In genomic region chr13:39601636-39602035, GRCh38 we compare ENCODE assay signal across 9 cellular contexts. TPM values are rescaled to one million over a fixed set of nuclear protein-coding genes. Genes with fewer than 3 reads are reported as not detected.
A peak's percentile ranks its signal among the peaks of the same experiment; 100 is the strongest.
DNase-seq lines count a peak whose midpoint lies in the region; ATAC-seq and TF ChIP-seq lines count a peak whose summit lies in the region.
"Had no signal": no experiment of that assay in that cellular context is flagged by ENCODE, and none has a peak within 500 bp of the region (broad histone marks: within the 10 kb centered on the region; RNA-seq: fewer than 3 reads in every experiment).

No MANE protein-coding gene starts in this region.

- peaks cover 0 to 12% (median 12%) of the 10 kb centered on the region in 3 donors for H3K4me1 Mint-ChIP-seq in T-cell

- no peak overlapping the region for H3K27ac Mint-ChIP-seq in T-cell

- H3K4me1 ChIP-seq in GM23248 (ENCODE audit: insufficient read depth) (peaks cover 45% of the 10 kb centered on the region), skeletal muscle satellite cell (ENCODE audit: control insufficient read depth, insufficient read depth, low read length) (peaks cover 35% of the 10 kb centered on the region)

- CTCF ChIA-PET in T-cell (lab: Charles Lee): no interaction called here

- no peak for TF ChIP-seq CTCF in fibroblast of the aortic adventitia (IDR thresholded peaks at IDR 0.05; ENCODE audit: insufficient read depth, low read length)

- POLR2A ChIA-PET in T-cell (lab: Charles Lee): no interaction called here

- H3K9me3 Mint-ChIP-seq in T-cell: no peaks in the 10 kb centered on the region

- H3K9me3 ChIP-seq in GM23248 (ENCODE audit: low read depth): no peaks in the 10 kb centered on the region
- H3K9me3 ChIP-seq in skeletal muscle satellite cell (replicated peaks; ENCODE audit: low read length): no peaks in the 10 kb centered on the region

- H3F3A ChIP-seq in GM23248 (ENCODE audit: insufficient read depth): peaks cover 14% of the 10 kb centered on the region; the same call in 1 of the 2 replicates

- peak overlapping the region; percentile 87 for H2AFZ ChIP-seq in GM23248

- no peaks in the 10 kb centered on the region for H4K20me1 ChIP-seq in GM23248 (ENCODE audit: insufficient read depth)

- ATAC-seq in T-cell (replicated peaks in 1 of 4): no peak
- no peak for ATAC-seq in HG03342 (IDR thresholded peaks at IDR 0.05; ENCODE audit: unreplicated experiment)
- no peak for ATAC-seq in sciatic nerve

- peak overlapping the region; percentile 63; the same call in 1 of the 2 replicates for H3K27ac ChIP-seq in GM23248

- H3K36me3 ChIP-seq in GM23248 (ENCODE audit: low read depth): no peaks in the 10 kb centered on the region
- peaks cover 5% of the 10 kb centered on the region for H3K36me3 ChIP-seq in skeletal muscle satellite cell (ENCODE audit: insufficient read depth, low read length)

- intact Hi-C loops in sciatic nerve (cut with DNase I): loop anchor here (10.0 kb wide), 1 partner anchor 187 kb away; no protein-coding TSS in a partner anchor

- in situ Hi-C loops in GM23248 (cut with MboI): loop anchor here (10.0 to 25.0 kb wide), 3 partner anchors 177 to 564 kb away; partner anchors contain the start of genes NHLRC3 and PROSER1

- DNase-seq in GM23248 (no peak), T-cell (no peak), fibroblast of the aortic adventitia (ENCODE audit: low read depth) (no peak), HT-29 (ENCODE audit: low spot score) (no peak), sciatic nerve (ENCODE audit: low spot score) (no peak), SW480 (ENCODE audit: low spot score) (no peak)
- DNase-seq: stimulated activated CD4-positive, alpha-beta T cell treated with anti-CD3 and anti-CD28 coated beads, Interleukin-4, amount 100 ng/mL, for 1 hour had no signal

- H3K4me3 ChIP-seq in GM23248 (peak overlapping the region; percentile 94), fibroblast of the aortic adventitia (ENCODE audit: low read depth, low read length) (peak overlapping the region; percentile 90), skeletal muscle satellite cell (ENCODE audit: low read length) (peak overlapping the region; percentile 91)

- 6 to 10% methylated on average over 3 of the region's 3 CpGs for WGBS in GM23248 (ENCODE audit: low coverage in 1 of 2, low lambda C conversion rate in 2 of 2, missing lambda C conversion rate in 2 of 2), 2 experiments

- no peaks in the 10 kb centered on the region for H3K9me2 ChIP-seq in GM23248 (ENCODE audit: insufficient read depth)

- H3K4me2 ChIP-seq in GM23248 (ENCODE audit: unreplicated experiment) (peak overlapping the region; percentile 94), skeletal muscle satellite cell (ENCODE audit: low read length) (peak overlapping the region; percentile 99)

- no peaks in the 10 kb centered on the region for H3K36me3 Mint-ChIP-seq in T-cell

- H3K27me3 ChIP-seq in GM23248 (replicated peaks; ENCODE audit: insufficient read depth) (no peaks in the 10 kb centered on the region), skeletal muscle satellite cell (ENCODE audit: control insufficient read depth, insufficient read depth, low read length) (no peaks in the 10 kb centered on the region)

- peaks cover 39 to 46% of the 10 kb centered on the region in 2 donors for H3K27me3 Mint-ChIP-seq in T-cell

- peaks cover 58% of the 10 kb centered on the region for H3K79me2 ChIP-seq in GM23248 (ENCODE audit: insufficient read depth)

- H3K4me3 Mint-ChIP-seq in T-cell: peak overlapping the region; percentile 53 to 64 (median 61)

- peak overlapping the region; percentile 83 for H3K9ac ChIP-seq in GM23248
- H3K9ac ChIP-seq in skeletal muscle satellite cell (ENCODE audit: low read depth, low read length): peak overlapping the region; percentile 92

RNA-seq across cellular contexts. Expression of gene LHFPL6, which starts 1.4 kb away (rescaled TPM):
- 74.4 and 91.2 TPM in 2 replicates for total RNA-seq in GM23248 (2014; rRNA removed; shearing (Covaris generic))
- 111 and 117 TPM in 2 replicates for polyA plus RNA-seq in GM23248 (2016; fragmentation: Nextera tagmentation; extraction: Ambion mirVana)
- total RNA-seq in T-cell (under 1 TPM in 4 of 5 donors, not detected in 1; 0.16 to 0.46 (median 0.21) TPM), fibroblast of the aortic adventitia (ENCODE audit: low replicate concordance) (45.2 and 109 TPM in 2 replicates), sciatic nerve (146 TPM)
- total RNA-seq in skeletal muscle satellite cell (2012; rRNA removed): 49.2 and 56.1 TPM in 2 replicates
- total RNA-seq in HT-29 (2014; rRNA removed; shearing (Covaris generic)): not detected in 2 replicates

RNA-seq across cellular contexts. Expression of gene COG6, which starts 53.8 kb away (rescaled TPM):
- 40.4 and 53.9 TPM in 2 replicates for total RNA-seq in GM23248 (2014; rRNA removed; shearing (Covaris generic))
- 32.9 and 35.2 TPM in 2 replicates for polyA plus RNA-seq in GM23248 (2016; fragmentation: Nextera tagmentation; extraction: Ambion mirVana)
- total RNA-seq in T-cell: 10 to 100 TPM; 28.4 to 31.7 (median 30.7) TPM
- 33.5 and 41.4 TPM in 2 replicates for total RNA-seq in fibroblast of the aortic adventitia (ENCODE audit: low replicate concordance)
- total RNA-seq in skeletal muscle satellite cell (2012; rRNA removed): 21.8 and 30.6 TPM in 2 replicates
- 13.2 and 15.6 TPM in 2 replicates for total RNA-seq in HT-29 (2014; rRNA removed; shearing (Covaris generic))
- 41.6 TPM for total RNA-seq in sciatic nerve

Comparison
In these comparisons a context has a peak if more than half of its experiments do, and no peak if none do; other contexts are left out.
1. RNA of gene LHFPL6, which starts 1.4 kb away (total RNA-seq): 146 TPM in sciatic nerve (single experiment), 74.4 to 91.2 TPM in GM23248 and 45.2 to 109 TPM in fibroblast of the aortic adventitia; 0.16 to 0.46 TPM in T-cell and not detected in HT-29; every median in the first group is over 10 times any median in the second.
2. Peak in every context shown above with its lines, with median percentiles within 50 percentile points of each other: H3K4me3 ChIP-seq.